Comparison of ENCODE assay signal across 1 cellular context in the genomic region with DNA sequence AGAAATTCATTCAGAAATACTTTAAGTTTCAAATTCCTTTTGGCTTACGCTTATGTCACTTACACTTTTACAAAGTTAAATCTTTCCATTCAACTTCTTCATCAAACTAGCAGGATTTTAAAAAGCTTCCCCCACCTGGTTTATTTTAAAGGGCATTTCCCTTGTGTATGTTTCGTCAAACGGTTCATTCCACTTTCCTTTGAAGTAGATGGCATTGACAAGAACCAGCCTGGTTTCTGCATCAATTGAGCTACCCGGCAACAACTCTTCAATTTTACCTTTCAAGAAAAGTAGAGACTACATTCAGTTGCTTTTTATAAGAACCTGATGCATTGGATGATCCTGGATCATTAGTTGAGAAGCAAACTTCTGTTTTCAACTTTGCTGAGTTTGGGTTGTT.
TF ChIP-seq lines count a peak whose summit lies in the region.

No MANE protein-coding gene starts in this region.

TF ChIP-seq in H1, 55 proteins besides CTCF, POLR2A, EP300 and RAD21:
- TF ChIP-seq NANOG (IDR thresholded peaks at IDR 0.05; ENCODE audit: insufficient read depth, low read depth, low read length, poor library complexity, severe bottlenecking), result no peak
- TF ChIP-seq TAF1 (IDR thresholded peaks at IDR 0.05; ENCODE audit: low read depth, low read length), result no peak
- TF ChIP-seq CTBP2 (IDR thresholded peaks at IDR 0.05; ENCODE audit: borderline replicate concordance, insufficient read depth, insufficient read length, low read length), result no peak
- TF ChIP-seq RXRA (IDR thresholded peaks at IDR 0.05; ENCODE audit: insufficient read depth, low read depth, low read length), result no peak
- no peak for TF ChIP-seq SIN3A (conservative IDR thresholded peaks at IDR 0.05 in 1 of 2, IDR thresholded peaks at IDR 0.05 in 1 of 2; ENCODE audit: low read depth in 1 of 2, low read length in 2 of 2)
- no peak for TF ChIP-seq YY1 (IDR thresholded peaks at IDR 0.05; ENCODE audit: low read depth, low read length)
- no peak for TF ChIP-seq MAFK (IDR thresholded peaks at IDR 0.05; ENCODE audit: low read depth, low read length)
- no peak for TF ChIP-seq BACH1 (IDR thresholded peaks at IDR 0.05; ENCODE audit: low read length)
